1 cellular context compared by ENCODE assay signal in the genomic region with DNA sequence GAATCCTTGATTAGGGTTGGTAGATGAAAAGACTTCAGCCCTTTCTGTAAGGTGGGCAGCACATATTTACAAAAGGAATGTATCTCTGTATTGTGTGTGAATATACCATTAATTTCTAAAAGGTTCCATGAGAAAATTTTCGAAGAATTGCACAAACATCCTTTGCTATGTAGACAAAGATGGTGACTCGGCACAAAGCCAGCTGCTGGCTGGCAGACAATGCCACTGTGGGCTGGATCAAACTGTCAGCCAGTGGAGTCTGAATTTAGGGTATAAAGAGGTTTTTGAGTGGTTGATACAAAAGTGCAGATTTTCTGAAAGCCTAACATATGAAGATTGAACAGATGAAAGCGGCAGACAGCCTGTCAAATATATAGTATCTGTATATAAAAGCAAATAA.
TF ChIP-seq lines count a peak whose summit lies in the region.

No MANE protein-coding gene starts in this region.

TF ChIP-seq in GM12878, 131 proteins besides CTCF, POLR2A, EP300 and RAD21:
- TF ChIP-seq TBL1XR1 (IDR thresholded peaks at IDR 0.05; ENCODE audit: low read depth, low read length) (no peak), NR2C2 (IDR thresholded peaks at IDR 0.05; ENCODE audit: borderline replicate concordance, control insufficient read depth, insufficient read length, low read depth) (no peak)
- TF ChIP-seq, protein P1, sequence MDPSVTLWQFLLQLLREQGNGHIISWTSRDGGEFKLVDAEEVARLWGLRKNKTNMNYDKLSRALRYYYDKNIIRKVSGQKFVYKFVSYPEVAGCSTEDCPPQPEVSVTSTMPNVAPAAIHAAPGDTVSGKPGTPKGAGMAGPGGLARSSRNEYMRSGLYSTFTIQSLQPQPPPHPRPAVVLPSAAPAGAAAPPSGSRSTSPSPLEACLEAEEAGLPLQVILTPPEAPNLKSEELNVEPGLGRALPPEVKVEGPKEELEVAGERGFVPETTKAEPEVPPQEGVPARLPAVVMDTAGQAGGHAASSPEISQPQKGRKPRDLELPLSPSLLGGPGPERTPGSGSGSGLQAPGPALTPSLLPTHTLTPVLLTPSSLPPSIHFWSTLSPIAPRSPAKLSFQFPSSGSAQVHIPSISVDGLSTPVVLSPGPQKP (IDR thresholded peaks at IDR 0.05; ENCODE audit: low read depth, low read length), result no peak
- TF ChIP-seq, protein P2, sequence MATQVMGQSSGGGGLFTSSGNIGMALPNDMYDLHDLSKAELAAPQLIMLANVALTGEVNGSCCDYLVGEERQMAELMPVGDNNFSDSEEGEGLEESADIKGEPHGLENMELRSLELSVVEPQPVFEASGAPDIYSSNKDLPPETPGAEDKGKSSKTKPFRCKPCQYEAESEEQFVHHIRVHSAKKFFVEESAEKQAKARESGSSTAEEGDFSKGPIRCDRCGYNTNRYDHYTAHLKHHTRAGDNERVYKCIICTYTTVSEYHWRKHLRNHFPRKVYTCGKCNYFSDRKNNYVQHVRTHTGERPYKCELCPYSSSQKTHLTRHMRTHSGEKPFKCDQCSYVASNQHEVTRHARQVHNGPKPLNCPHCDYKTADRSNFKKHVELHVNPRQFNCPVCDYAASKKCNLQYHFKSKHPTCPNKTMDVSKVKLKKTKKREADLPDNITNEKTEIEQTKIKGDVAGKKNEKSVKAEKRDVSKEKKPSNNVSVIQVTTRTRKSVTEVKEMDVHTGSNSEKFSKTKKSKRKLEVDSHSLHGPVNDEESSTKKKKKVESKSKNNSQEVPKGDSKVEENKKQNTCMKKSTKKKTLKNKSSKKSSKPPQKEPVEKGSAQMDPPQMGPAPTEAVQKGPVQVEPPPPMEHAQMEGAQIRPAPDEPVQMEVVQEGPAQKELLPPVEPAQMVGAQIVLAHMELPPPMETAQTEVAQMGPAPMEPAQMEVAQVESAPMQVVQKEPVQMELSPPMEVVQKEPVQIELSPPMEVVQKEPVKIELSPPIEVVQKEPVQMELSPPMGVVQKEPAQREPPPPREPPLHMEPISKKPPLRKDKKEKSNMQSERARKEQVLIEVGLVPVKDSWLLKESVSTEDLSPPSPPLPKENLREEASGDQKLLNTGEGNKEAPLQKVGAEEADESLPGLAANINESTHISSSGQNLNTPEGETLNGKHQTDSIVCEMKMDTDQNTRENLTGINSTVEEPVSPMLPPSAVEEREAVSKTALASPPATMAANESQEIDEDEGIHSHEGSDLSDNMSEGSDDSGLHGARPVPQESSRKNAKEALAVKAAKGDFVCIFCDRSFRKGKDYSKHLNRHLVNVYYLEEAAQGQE (IDR thresholded peaks at IDR 0.05; ENCODE audit: low read depth, low read length), result no peak
- TF ChIP-seq, protein P3, sequence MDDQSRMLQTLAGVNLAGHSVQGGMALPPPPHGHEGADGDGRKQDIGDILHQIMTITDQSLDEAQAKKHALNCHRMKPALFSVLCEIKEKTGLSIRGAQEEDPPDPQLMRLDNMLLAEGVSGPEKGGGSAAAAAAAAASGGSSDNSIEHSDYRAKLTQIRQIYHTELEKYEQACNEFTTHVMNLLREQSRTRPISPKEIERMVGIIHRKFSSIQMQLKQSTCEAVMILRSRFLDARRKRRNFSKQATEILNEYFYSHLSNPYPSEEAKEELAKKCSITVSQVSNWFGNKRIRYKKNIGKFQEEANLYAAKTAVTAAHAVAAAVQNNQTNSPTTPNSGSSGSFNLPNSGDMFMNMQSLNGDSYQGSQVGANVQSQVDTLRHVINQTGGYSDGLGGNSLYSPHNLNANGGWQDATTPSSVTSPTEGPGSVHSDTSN (IDR thresholded peaks at IDR 0.05; ENCODE audit: insufficient replicate concordance, low read depth, low read length), result no peak
